ENCODE assay signal across 8 cellular contexts in genomic region chr3:172666873-172667694, GRCh38. TPM values are rescaled to one million over a fixed set of nuclear protein-coding genes. Genes with fewer than 3 reads are reported as not detected.
A peak's percentile ranks its signal among the peaks of the same experiment; 100 is the strongest.
DNase-seq lines count a peak whose midpoint lies in the region; ATAC-seq and TF ChIP-seq lines count a peak whose summit lies in the region.

No MANE protein-coding gene starts in this region.

- H3K9me2 ChIP-seq in SK-N-SH = no peaks in the 10 kb centered on the region

- POLR2A ChIA-PET in SK-N-SH (lab: Yijun Ruan, JAX) = no interaction called here

- H3K9ac ChIP-seq in SK-N-SH = no peak overlapping the region

- H3K9me3 Mint-ChIP-seq in activated naive CD4-positive, alpha-beta T cell treated with anti-CD3 and anti-CD28 coated beads for 36 hours = no peaks in the 10 kb centered on the region

- DNase-seq in NB4 (ENCODE audit: low read depth) (peak; percentile 83), SK-N-SH (peak; percentile 62), Right ventricle myocardium inferior (ENCODE audit: missing footprints) (no peak), prostate gland (ENCODE audit: low spot score) (peak; percentile 93), cortex of kidney (lab: John Stamatoyannopoulos, UW) (no peak)
- peak; percentile 92 for DNase-seq in activated naive CD4-positive, alpha-beta T cell treated with anti-CD3 and anti-CD28 coated beads for 36 hours

- TF ChIP-seq RAD21 in SK-N-SH (IDR thresholded peaks at IDR 0.05; ENCODE audit: low read length) = peak; percentile 93

- H3K27me3 ChIP-seq in SK-N-SH (ENCODE audit: insufficient read depth) (no peaks in the 10 kb centered on the region), prostate gland (replicated peaks; ENCODE audit: insufficient read depth) (no peaks in the 10 kb centered on the region)

- TF ChIP-seq POLR2A in NB4 (IDR thresholded peaks at IDR 0.05; ENCODE audit: extremely low read depth, insufficient read length) (no peak), prostate gland (IDR thresholded peaks at IDR 0.05) (no peak)

- TF ChIP-seq CTCF in GM12875 (IDR thresholded peaks at IDR 0.05; ENCODE audit: borderline replicate concordance, insufficient read depth, low read depth, low read length) (peak; percentile 72), NB4 (IDR thresholded peaks at IDR 0.05; ENCODE audit: low read depth, low read length) (peak; percentile 84), SK-N-SH (IDR thresholded peaks at IDR 0.05) (peak; percentile 82), prostate gland (IDR thresholded peaks at IDR 0.05) (peak; percentile 80 to 97 (median 96))

- no peaks in the 10 kb centered on the region for H3K27me3 Mint-ChIP-seq in activated naive CD4-positive, alpha-beta T cell treated with anti-CD3 and anti-CD28 coated beads for 36 hours (ENCODE audit: low read depth)

- no peak overlapping the region for H3K27ac ChIP-seq in SK-N-SH (ENCODE audit: low read depth in 2 of 2, low read length in 1 of 2)
- peak overlapping the region; percentile 37 to 63 for H3K27ac ChIP-seq in prostate gland

- peaks cover 11% of the 10 kb centered on the region for H3K4me1 Mint-ChIP-seq in activated naive CD4-positive, alpha-beta T cell treated with anti-CD3 and anti-CD28 coated beads for 36 hours (ENCODE audit: low read depth)

- intact Hi-C loops in activated naive CD4-positive, alpha-beta T cell treated with anti-CD3 and anti-CD28 coated beads for 36 hours (cut with micrococcal nuclease) = loop anchor here (1.0 to 10.0 kb wide), 8 partner anchors 44 to 1022 kb away; partner anchors contain the start of gene FNDC3B
- intact Hi-C loops in Right ventricle myocardium inferior (cut with DNase I) = loop anchor here (1.0 to 10.0 kb wide), 2 partner anchors 177 to 302 kb away; no protein-coding TSS in a partner anchor
- intact Hi-C loops in prostate gland (cut with DNase I) = loop anchor here (5.0 kb wide), 1 partner anchor 180 kb away; no protein-coding TSS in a partner anchor

- no peaks in the 10 kb centered on the region for H3K4me1 ChIP-seq in SK-N-SH (ENCODE audit: control insufficient read depth in 1 of 2, insufficient read depth in 2 of 2, low read depth in 1 of 2, low read length in 1 of 2)
- H3K4me1 ChIP-seq in prostate gland (replicated peaks) = peaks cover 3% of the 10 kb centered on the region

- H3K4me3 Mint-ChIP-seq in activated naive CD4-positive, alpha-beta T cell treated with anti-CD3 and anti-CD28 coated beads for 36 hours = no peak overlapping the region

- H3K4me2 ChIP-seq in SK-N-SH = no peak overlapping the region

- ATAC-seq in HG02623 (IDR thresholded peaks at IDR 0.05; ENCODE audit: unreplicated experiment) (peak; percentile 95), Right ventricle myocardium inferior (peak; percentile 92)

- H4K20me1 ChIP-seq in SK-N-SH (ENCODE audit: insufficient read depth) = no peaks in the 10 kb centered on the region

- H3K4me3 ChIP-seq in GM12875 (ENCODE audit: low read depth, low read length) (no peak overlapping the region), NB4 (ENCODE audit: low read depth, low read length) (no peak overlapping the region), SK-N-SH (ENCODE audit: low read depth in 2 of 2, low read length in 1 of 2) (no peak overlapping the region), prostate gland (peak overlapping the region in 1 of 2 donors; percentile 25)

- CTCF ChIA-PET in SK-N-SH (lab: Yijun Ruan, JAX) = interaction anchor here (0.7 to 3.4 kb wide), 36 partner anchors 9 to 1706 kb away, joined by 3 to 18 read pairs (median 4); partner anchors contain the start of gene NCEH1
- CTCF ChIA-PET in activated naive CD4-positive, alpha-beta T cell treated with anti-CD3 and anti-CD28 coated beads for 36 hours (lab: Charles Lee) = interaction anchor here (0.6 to 4.4 kb wide), 34 partner anchors 8 to 1093 kb away, joined by 3 to 30 read pairs (median 4); partner anchors contain the start of gene TNFSF10

- H2AFZ ChIP-seq in SK-N-SH (ENCODE audit: low read depth) = no peak overlapping the region

- WGBS in SK-N-SH (ENCODE audit: low lambda C conversion rate) = 58% methylated on average over 16 of the region's 16 CpGs
- WGBS in prostate gland = 64% methylated on average over 16 of the region's 16 CpGs

- H3K27ac Mint-ChIP-seq in activated naive CD4-positive, alpha-beta T cell treated with anti-CD3 and anti-CD28 coated beads for 36 hours = no peak overlapping the region

- TF ChIP-seq EP300 in SK-N-SH (IDR thresholded peaks at IDR 0.05; ENCODE audit: borderline replicate concordance in 1 of 2, low read depth in 1 of 2, low read length in 1 of 2) = no peak

- no peaks in the 10 kb centered on the region for H3K36me3 Mint-ChIP-seq in activated naive CD4-positive, alpha-beta T cell treated with anti-CD3 and anti-CD28 coated beads for 36 hours (ENCODE audit: low read depth)

- H3K79me2 ChIP-seq in SK-N-SH (ENCODE audit: insufficient read depth) = peaks cover 15% of the 10 kb centered on the region; the same call in 1 of the 2 replicates

- H3F3A ChIP-seq in SK-N-SH (replicated peaks; ENCODE audit: insufficient read depth) = peaks cover 6% of the 10 kb centered on the region

- H3K9me3 ChIP-seq in SK-N-SH (no peaks in the 10 kb centered on the region), prostate gland (no peaks in the 10 kb centered on the region)

- H3K36me3 ChIP-seq in SK-N-SH (replicated peaks in 1 of 2; ENCODE audit: control insufficient read depth in 1 of 2, insufficient read depth in 2 of 2, low read length in 1 of 2) = no peaks in the 10 kb centered on the region
- no peaks in the 10 kb centered on the region for H3K36me3 ChIP-seq in prostate gland

TF ChIP-seq in SK-N-SH, 30 proteins besides CTCF, POLR2A, EP300 and RAD21:
- TF ChIP-seq FOXM1 (IDR thresholded peaks at IDR 0.05; ENCODE audit: low read depth) = no peak
- TF ChIP-seq SMC3 (IDR thresholded peaks at IDR 0.05; ENCODE audit: low read depth, low read length) = peak; percentile 68

RNA-seq across cellular contexts. Expression of gene NCEH1, which starts 43.8 kb away (rescaled TPM):
- 7.5 and 12.2 TPM in 2 replicates for polyA plus RNA-seq in SK-N-SH (2012; rRNA removed)
- polyA plus RNA-seq in SK-N-SH (2012; cell fraction: cytosol; rRNA removed) = 8.1 and 8.8 TPM in 2 replicates
- 4.7 and 9.8 TPM in 2 replicates for polyA plus RNA-seq in SK-N-SH (2012; cell fraction: nucleus; rRNA removed)
- total RNA-seq in activated naive CD4-positive, alpha-beta T cell treated with anti-CD3 and anti-CD28 coated beads for 36 hours = 1 to 10 TPM; 2.9 to 3.5 TPM
- total RNA-seq in Right ventricle myocardium inferior = 60.4 TPM
- total RNA-seq in prostate gland = 10 to 100 TPM in 1 of 2 donors, 1 to 10 TPM in 1; 9.1 to 12.7 TPM

Comparison
In these comparisons a context has a peak if more than half of its experiments do, and no peak if none do; other contexts are left out.
1. DNase-seq: peak in NB4 (single experiment), SK-N-SH (single experiment), activated naive CD4-positive, alpha-beta T cell treated with anti-CD3 and anti-CD28 coated beads for 36 hours (single experiment) and prostate gland (single experiment); none in Right ventricle myocardium inferior (single experiment) and cortex of kidney (single experiment).
2. H3K27ac ChIP-seq: peak in prostate gland (2 of 2); none in SK-N-SH (0 of 2).
3. Peak in every context shown above with its lines, with median percentiles within 50 percentile points of each other: CTCF ChIP-seq.